ENCODE assay signal across 28 cellular contexts in the genomic region with DNA sequence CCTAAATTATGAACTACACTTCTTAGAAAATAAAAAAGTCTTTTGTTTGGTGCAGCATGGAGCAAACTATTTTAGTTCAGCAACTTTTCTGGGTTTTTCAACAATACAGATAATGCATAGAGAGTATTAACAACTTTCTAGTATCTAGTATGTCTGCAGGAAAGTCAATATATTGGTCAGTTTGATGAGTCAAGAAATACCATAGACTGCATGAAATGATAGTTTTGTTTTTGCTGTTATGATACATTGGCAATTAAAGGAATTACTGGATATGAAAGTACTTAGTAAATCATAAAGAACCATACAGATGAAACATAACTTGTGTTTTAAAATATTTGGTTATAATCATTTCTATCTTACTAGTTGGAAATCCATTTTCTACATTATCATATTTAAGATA.
"Had no signal": no experiment of that assay in that cellular context is flagged by ENCODE, and none has a peak within 500 bp of the region (broad histone marks: within the 10 kb centered on the region; RNA-seq: fewer than 3 reads in every experiment).

No MANE protein-coding gene starts in this region.

- H3K27me3 ChIP-seq: neutrophil, pancreas, right atrium auricular region, right lobe of liver, sigmoid colon, suprapubic skin, testis, tibial artery, transverse colon, upper lobe of right lung, uterus had no signal

- H3K36me3 ChIP-seq: pancreas, prostate gland, right lobe of liver, uterus had no signal

- ATAC-seq: naive thymus-derived CD4-positive, alpha-beta T cell; natural killer cell; pancreas; right lobe of liver; stimulated activated memory B cell treated with anti-CD40 and anti-IgM and Interleukin-4, amounts not matched to agents 10 μg/mL and 1 μg/mL and 100 μg/mL, for 72 hours; stimulated activated naive CD8-positive, alpha-beta T cell treated with anti-CD3 and anti-CD28 coated beads, Interleukin-15, amount 100 ng/mL, for 72 hours; upper lobe of right lung had no signal

- H3K27ac Mint-ChIP-seq: naive thymus-derived CD4-positive, alpha-beta T cell; natural killer cell; nephron; stimulated activated memory B cell treated with anti-CD40 and anti-IgM and Interleukin-4, amounts not matched to agents 10 μg/mL and 1 μg/mL and 100 μg/mL, for 72 hours; stimulated activated naive CD8-positive, alpha-beta T cell treated with anti-CD3 and anti-CD28 coated beads, Interleukin-15, amount 100 ng/mL, for 72 hours; type B pancreatic cell had no signal

- H3K27ac ChIP-seq: neutrophil, pancreas, prostate gland, right lobe of liver, sigmoid colon, suprapubic skin, testis, tibial artery, transverse colon, upper lobe of right lung, uterus had no signal

- H3K4me3 ChIP-seq: pancreas, prostate gland, right atrium auricular region, right lobe of liver, sigmoid colon, suprapubic skin, testis, tibial artery, transverse colon, upper lobe of right lung, uterus had no signal

- DNase-seq: naive thymus-derived CD4-positive, alpha-beta T cell; natural killer cell; nucleus accumbens; pancreas; retina; right lobe of liver; sigmoid colon; small intestine; stimulated activated CD4-positive, alpha-beta T cell treated with anti-CD3 and anti-CD28 coated beads, Interleukin-15, amount 100 ng/mL, for 24 hours; stimulated activated CD4-positive, alpha-beta T cell treated with anti-CD3 and anti-CD28 coated beads, Interleukin-2, amount 100 ng/mL, for 24 hours; stimulated activated CD4-positive, alpha-beta T cell treated with anti-CD3 and anti-CD28 coated beads, Interleukin-2, amount 100 ng/mL, for 48 hours; stimulated activated CD4-positive, alpha-beta T cell treated with anti-CD3 and anti-CD28 coated beads, Interleukin-4, amount 100 ng/mL, for 24 hours; stimulated activated naive CD4-positive, alpha-beta T cell; stimulated activated naive CD8-positive, alpha-beta T cell treated with anti-CD3 and anti-CD28 coated beads, Interleukin-15, amount 100 ng/mL, for 72 hours; stimulated activated naive CD8-positive, alpha-beta T cell treated with anti-CD3 and anti-CD28 coated beads, Interleukin-15, Interleukin-2, amounts not matched to agents 100 U/mL and 50 U/mL, for 24 hours; substantia nigra; testis; tibial artery; transverse colon; upper lobe of right lung; uterus had no signal

- H3K4me1 ChIP-seq: pancreas, prostate gland, right lobe of liver, sigmoid colon, suprapubic skin, testis, transverse colon, upper lobe of right lung, uterus had no signal

- H3K4me1 Mint-ChIP-seq: natural killer cell; stimulated activated memory B cell treated with anti-CD40 and anti-IgM and Interleukin-4, amounts not matched to agents 10 μg/mL and 1 μg/mL and 100 μg/mL, for 72 hours; stimulated activated naive CD8-positive, alpha-beta T cell treated with anti-CD3 and anti-CD28 coated beads, Interleukin-15, amount 100 ng/mL, for 72 hours had no signal

- H3K9me3 ChIP-seq: neutrophil, pancreas, prostate gland, right atrium auricular region, right lobe of liver, sigmoid colon, suprapubic skin, testis, tibial artery, transverse colon, upper lobe of right lung, uterus had no signal

- H3K9me3 Mint-ChIP-seq: naive thymus-derived CD4-positive, alpha-beta T cell; natural killer cell; nephron; stimulated activated memory B cell treated with anti-CD40 and anti-IgM and Interleukin-4, amounts not matched to agents 10 μg/mL and 1 μg/mL and 100 μg/mL, for 72 hours; stimulated activated naive CD8-positive, alpha-beta T cell treated with anti-CD3 and anti-CD28 coated beads, Interleukin-15, amount 100 ng/mL, for 72 hours had no signal

- H3K4me3 Mint-ChIP-seq: naive thymus-derived CD4-positive, alpha-beta T cell; natural killer cell; nephron; stimulated activated memory B cell treated with anti-CD40 and anti-IgM and Interleukin-4, amounts not matched to agents 10 μg/mL and 1 μg/mL and 100 μg/mL, for 72 hours; stimulated activated naive CD8-positive, alpha-beta T cell treated with anti-CD3 and anti-CD28 coated beads, Interleukin-15, amount 100 ng/mL, for 72 hours; type B pancreatic cell had no signal

- H3K27me3 Mint-ChIP-seq: naive thymus-derived CD4-positive, alpha-beta T cell; stimulated activated memory B cell treated with anti-CD40 and anti-IgM and Interleukin-4, amounts not matched to agents 10 μg/mL and 1 μg/mL and 100 μg/mL, for 72 hours; stimulated activated naive CD8-positive, alpha-beta T cell treated with anti-CD3 and anti-CD28 coated beads, Interleukin-15, amount 100 ng/mL, for 72 hours; type B pancreatic cell had no signal

- FAIRE-seq: pancreas, small intestine had no signal
